ENCODE assay signal across 7 cellular contexts in genomic region chr12:110072636-110073035, GRCh38. TPM values are rescaled to one million over a fixed set of nuclear protein-coding genes. Genes with fewer than 3 reads are reported as not detected.
DNase-seq lines count a peak whose midpoint lies in the region; ATAC-seq and TF ChIP-seq lines count a peak whose summit lies in the region.
"Not testable (repeated sequence)": the region's sequence is repeated elsewhere in the genome, so short reads cannot be mapped to it uniquely, and the experiment has no call there.

No MANE protein-coding gene starts in this region.

- not testable (repeated sequence) for H3K4me1 Mint-ChIP-seq in Calu3 (ENCODE audit: low read depth, unreplicated experiment)
- H3K4me1 Mint-ChIP-seq in activated T-cell treated with anti-CD3 and anti-CD28 coated beads, Interleukin-2, amount 50 U/mL, for 4 hours (ENCODE audit: low read depth): peaks cover 31% of the 10 kb centered on the region

- intact Hi-C loops in Calu3 (cut with micrococcal nuclease; ENCODE audit: unreplicated experiment); PC-3 (cut with micrococcal nuclease); spleen (cut with DNase I; ENCODE audit: low total_unique reads): not testable (repeated sequence)

- H3K4me3 Mint-ChIP-seq in Calu3 (ENCODE audit: low read depth, unreplicated experiment): peak overlapping the region; percentile 26
- H3K4me3 Mint-ChIP-seq in activated T-cell treated with anti-CD3 and anti-CD28 coated beads, Interleukin-2, amount 50 U/mL, for 4 hours: peak overlapping the region; percentile 86

- not testable (repeated sequence) for H3K9ac ChIP-seq in PC-3 (ENCODE audit: low read length)

- DNase-seq in Calu3; PC-3; activated T-cell treated with anti-CD3 and anti-CD28 coated beads, Interleukin-2, amount 50 U/mL, for 4 hours; brain microvascular endothelial cell; foreskin fibroblast: not testable (repeated sequence)
- DNase-seq in spleen: peak; percentile 33

- not testable (repeated sequence) for H3K36me3 ChIP-seq in PC-3 (ENCODE audit: low read depth, low read length); brain microvascular endothelial cell (replicated peaks); muscle layer of duodenum (ENCODE audit: control insufficient read depth in 1 of 2, insufficient read depth in 2 of 2, low read length in 2 of 2); spleen

- H3K27me3 ChIP-seq in PC-3 (ENCODE audit: low read length); brain microvascular endothelial cell (replicated peaks); muscle layer of duodenum (ENCODE audit: low read depth, low read length); spleen (replicated peaks in 1 of 7): not testable (repeated sequence)

- not testable (repeated sequence) for H3F3A ChIP-seq in PC-3 (ENCODE audit: low read length, unreplicated experiment)

- not testable (repeated sequence) for H3K9me2 ChIP-seq in PC-3 (replicated peaks; ENCODE audit: low read length)

- not testable (repeated sequence) for H3K79me2 ChIP-seq in PC-3 (ENCODE audit: low read length)

- H3K27me3 Mint-ChIP-seq in Calu3 (ENCODE audit: unreplicated experiment): peaks cover 54% of the 10 kb centered on the region
- not testable (repeated sequence) for H3K27me3 Mint-ChIP-seq in activated T-cell treated with anti-CD3 and anti-CD28 coated beads, Interleukin-2, amount 50 U/mL, for 4 hours (ENCODE audit: low read depth)

- CTCF ChIA-PET in Calu3 (lab: Charles Lee): interaction anchor here (0.6 kb wide), 2 partner anchors 49 to 625 kb away, joined by 3 to 5 read pairs; no protein-coding TSS in a partner anchor
- CTCF ChIA-PET in PC-3 (lab: Charles Lee): not testable (repeated sequence)

- H3K4me1 ChIP-seq in PC-3 (ENCODE audit: insufficient read depth, low read length): peaks cover 10% of the 10 kb centered on the region
- H3K4me1 ChIP-seq in muscle layer of duodenum (ENCODE audit: control insufficient read depth in 1 of 2, insufficient read depth in 2 of 2, low read length in 2 of 2): peaks cover 0 to 11% of the 10 kb centered on the region in 2 donors
- H3K4me1 ChIP-seq in spleen: peaks cover 0 to 18% (median 15%) of the 10 kb centered on the region in 6 donors

- not testable (repeated sequence) for TF ChIP-seq CTCF in Calu3 (IDR thresholded peaks at IDR 0.05; ENCODE audit: unreplicated experiment); PC-3 (conservative IDR thresholded peaks at IDR 0.05; ENCODE audit: low read depth, low read length); brain microvascular endothelial cell (IDR thresholded peaks at IDR 0.05; ENCODE audit: low read depth, low read length, missing control alignments); foreskin fibroblast (IDR thresholded peaks at IDR 0.05; ENCODE audit: low read depth, low read length); spleen (IDR thresholded peaks at IDR 0.05 in 8 of 11, conservative IDR thresholded peaks at IDR 0.05 in 3 of 11)

- BruUV-seq in Calu3 (replicated peaks; lab: Mats Ljungman, UMichigan); PC-3 (replicated peaks; lab: Mats Ljungman, UMichigan): not testable (repeated sequence)

- POLR2A ChIA-PET in PC-3 (lab: Charles Lee; ENCODE audit: unreplicated experiment): not testable (repeated sequence)

- H3K9me3 Mint-ChIP-seq in Calu3 (ENCODE audit: low read depth, unreplicated experiment); activated T-cell treated with anti-CD3 and anti-CD28 coated beads, Interleukin-2, amount 50 U/mL, for 4 hours: not testable (repeated sequence)

- TF ChIP-seq POLR2A in spleen (IDR thresholded peaks at IDR 0.05): not testable (repeated sequence)

- H3K27ac Mint-ChIP-seq in Calu3 (ENCODE audit: unreplicated experiment): not testable (repeated sequence)

- H3K4me3 ChIP-seq in PC-3 (ENCODE audit: low read length) (peak overlapping the region; percentile 68; the same call in 1 of the 2 replicates), brain microvascular endothelial cell (ENCODE audit: low read depth, low read length) (peak overlapping the region; percentile 56), foreskin fibroblast (ENCODE audit: low read depth in 1 of 2, low read length in 2 of 2) (peak overlapping the region; percentile 51 to 62), muscle layer of duodenum (ENCODE audit: low read depth in 1 of 2, low read length in 2 of 2) (peak overlapping the region; percentile 71 to 73), spleen (peak overlapping the region in 6 of 8 donors; percentile 17 to 67 (median 42))

- in situ Hi-C loops in brain microvascular endothelial cell (cut with HindIII; ENCODE audit: low pct_ligation_motif_present, low sequenced_read_pairs): not testable (repeated sequence)

- 80 to 91% (median 88%) methylated on average over 9 of the region's 9 CpGs for WGBS in spleen, 5 donors

- H2AFZ ChIP-seq in PC-3 (ENCODE audit: low read length): peak overlapping the region; percentile 100

- not testable (repeated sequence) for H4K20me1 ChIP-seq in PC-3 (ENCODE audit: low read length)

- not testable (repeated sequence) for H3K9me3 ChIP-seq in PC-3 (ENCODE audit: low read length); muscle layer of duodenum (ENCODE audit: control insufficient read depth in 1 of 2, low read length in 2 of 2); spleen

- H3K36me3 Mint-ChIP-seq in Calu3 (ENCODE audit: insufficient read depth, unreplicated experiment); activated T-cell treated with anti-CD3 and anti-CD28 coated beads, Interleukin-2, amount 50 U/mL, for 4 hours (ENCODE audit: insufficient read depth): not testable (repeated sequence)

- ATAC-seq in PC-3; activated T-cell treated with anti-CD3 and anti-CD28 coated beads, Interleukin-2, amount 50 U/mL, for 4 hours: not testable (repeated sequence)

- not testable (repeated sequence) for H3K27ac ChIP-seq in PC-3 (ENCODE audit: low read length); brain microvascular endothelial cell; muscle layer of duodenum (ENCODE audit: low read length)
- H3K27ac ChIP-seq in spleen: peak overlapping the region in 5 of 8 donors; percentile 25 to 67 (median 58)

- peak overlapping the region; percentile 92 for H3K4me2 ChIP-seq in PC-3 (ENCODE audit: low read length)

RNA-seq across cellular contexts. Expression of gene C12orf76, which starts 24.3 kb away (rescaled TPM):
- 14.2 and 14.7 TPM in 2 replicates for total RNA-seq in Calu3 (2022)
- 5.5 and 6.7 TPM in 2 replicates for total RNA-seq in PC-3 (2014; rRNA removed)
- 1 to 10 TPM; 5.9 to 6.8 (median 6.4) TPM for total RNA-seq in activated T-cell treated with anti-CD3 and anti-CD28 coated beads, Interleukin-2, amount 50 U/mL, for 4 hours
- 10 to 100 TPM; 12.9 to 19.9 (median 17.8) TPM for total RNA-seq in spleen
- polyA plus RNA-seq in spleen: 10 to 100 TPM; 15.2 to 21.5 (median 16.4) TPM

RNA-seq across cellular contexts. Expression of gene IFT81, which starts 51.5 kb away (rescaled TPM):
- 13.0 and 16.4 TPM in 2 replicates for total RNA-seq in Calu3 (2022)
- total RNA-seq in PC-3 (2014; rRNA removed): 7.2 and 10.1 TPM in 2 replicates
- total RNA-seq in activated T-cell treated with anti-CD3 and anti-CD28 coated beads, Interleukin-2, amount 50 U/mL, for 4 hours: 1 to 10 TPM; 1.7 to 2.0 (median 1.7) TPM
- total RNA-seq in spleen: 10 to 100 TPM in 1 of 7 donors, 1 to 10 TPM in 6; 4.5 to 10.1 (median 6.3) TPM
- polyA plus RNA-seq in spleen: 1 to 10 TPM; 1.8 to 2.9 (median 2.8) TPM
